ENCODE assay signal across 29 cellular contexts in genomic region chr9:96510258-96510657, GRCh38.
DNase-seq lines count a peak whose midpoint lies in the region; ATAC-seq and TF ChIP-seq lines count a peak whose summit lies in the region.
"Had no signal": no experiment of that assay in that cellular context is flagged by ENCODE, and none has a peak within 500 bp of the region (broad histone marks: within the 10 kb centered on the region; RNA-seq: fewer than 3 reads in every experiment).

No MANE protein-coding gene starts in this region.

- H3K36me3 ChIP-seq in cardiac muscle cell (peaks cover 8% of the 10 kb centered on the region), heart right ventricle (peaks cover 0 to 45% (median 4%) of the 10 kb centered on the region in 9 donors), ascending aorta (peaks cover 4 to 5% of the 10 kb centered on the region in 2 donors), iPS-20b (ENCODE audit: insufficient read depth, low read depth, low read length) (peaks cover 19% of the 10 kb centered on the region), tibial artery (peaks cover 0 to 5% (median 0%) of the 10 kb centered on the region in 3 donors), gastrocnemius medialis (no peaks in the 10 kb centered on the region)
- H3K36me3 ChIP-seq: MG63, vagina had no signal

- ATAC-seq in heart right ventricle (no peak), gastrocnemius medialis (no peak), GM18870 (IDR thresholded peaks at IDR 0.05; ENCODE audit: unreplicated experiment) (no peak)
- ATAC-seq: activated CD8-positive, alpha-beta T cell treated with anti-CD3 and anti-CD28 coated beads for 36 hours; left lobe of liver; stimulated activated memory B cell treated with anti-CD40 and anti-IgM and Interleukin-4, amounts not matched to agents 10 μg/mL and 1 μg/mL and 100 μg/mL, for 72 hours had no signal

- H3K27me3 ChIP-seq in cardiac muscle cell (no peaks in the 10 kb centered on the region), heart right ventricle (no peaks in the 10 kb centered on the region), ascending aorta (no peaks in the 10 kb centered on the region), iPS-20b (ENCODE audit: insufficient read depth, low read length) (no peaks in the 10 kb centered on the region), tibial artery (no peaks in the 10 kb centered on the region), gastrocnemius medialis (no peaks in the 10 kb centered on the region)
- H3K27me3 ChIP-seq: MG63, vagina had no signal

- TF ChIP-seq CTCF in cardiac muscle cell (IDR thresholded peaks at IDR 0.05; ENCODE audit: low read depth, low read length) (no peak), heart right ventricle (IDR thresholded peaks at IDR 0.05) (no peak), ascending aorta (IDR thresholded peaks at IDR 0.05) (no peak), tibial artery (IDR thresholded peaks at IDR 0.05) (no peak), gastrocnemius medialis (IDR thresholded peaks at IDR 0.05 in 4 of 5, conservative IDR thresholded peaks at IDR 0.05 in 1 of 5) (no peak)

- peak overlapping the region; percentile 92 for H3K27ac ChIP-seq in cardiac muscle cell
- peak overlapping the region in 1 of 10 donors; percentile 73 for H3K27ac ChIP-seq in heart right ventricle
- peak overlapping the region; percentile 77 to 85 for H3K27ac ChIP-seq in ascending aorta
- H3K27ac ChIP-seq in iPS-20b (ENCODE audit: low read length), result no peak overlapping the region
- H3K27ac ChIP-seq in tibial artery, result peak overlapping the region; percentile 40 to 74
- no peak overlapping the region for H3K27ac ChIP-seq in gastrocnemius medialis
- H3K27ac ChIP-seq: 22Rv1, epithelial cell of prostate, vagina had no signal

- intact Hi-C loops in heart right ventricle (cut with DNase I) (no loop called here), ascending aorta (cut with DNase I) (no loop called here), tibial artery (cut with DNase I; ENCODE audit: low total_unique reads) (no loop called here), gastrocnemius medialis (cut with DNase I; ENCODE audit: low total_unique reads) (no loop called here)

- DNase-seq in cardiac muscle cell (ENCODE audit: low read depth in 1 of 2, low spot score in 1 of 2) (no peak), heart right ventricle (no peak), ascending aorta (ENCODE audit: low spot score in 2 of 2) (no peak), tibial artery (no peak), gastrocnemius medialis (no peak)
- no peak for DNase-seq in activated naive CD8-positive, alpha-beta T cell treated with anti-CD3 and anti-CD28 coated beads for 36 hours
- DNase-seq: activated CD4-positive, alpha-beta T cell treated with anti-CD3 and anti-CD28 coated beads for 1 hour; activated CD8-positive, alpha-beta T cell treated with anti-CD3 and anti-CD28 coated beads for 36 hours; AML-193; CD4-positive, alpha-beta memory T cell; immature natural killer cell; mesendoderm; MG63; NCI-H1436; NCI-H2107; NCI-H446; NCI-H82; nucleus accumbens; stimulated activated CD4-positive, alpha-beta T cell treated with anti-CD3 and anti-CD28 coated beads, Interleukin-4, amount 100 ng/mL, for 4 hours; T-helper 2 cell had no signal

- no peaks in the 10 kb centered on the region for H3K9me3 Mint-ChIP-seq in activated naive CD8-positive, alpha-beta T cell treated with anti-CD3 and anti-CD28 coated beads for 36 hours
- H3K9me3 Mint-ChIP-seq: activated CD8-positive, alpha-beta T cell treated with anti-CD3 and anti-CD28 coated beads for 36 hours; activated naive CD4-positive, alpha-beta T cell treated with anti-CD3 and anti-CD28 coated beads, Interleukin-2, amount 50 U/mL, for 24 hours; activated T-helper 2 cell treated with anti-CD3 and anti-CD28 coated beads, Interferon-gamma antibody, Interleukin-2, Interleukin-4, amounts not matched to agents 10 μg/mL and 5 μg/mL and 100 μg/mL, durations not matched to agents 14 hours and 24 hours and 36 hours; CD4-positive, alpha-beta memory T cell; immature natural killer cell; stimulated activated memory B cell treated with anti-CD40 and anti-IgM and Interleukin-4, amounts not matched to agents 10 μg/mL and 1 μg/mL and 100 μg/mL, for 72 hours had no signal

- H3K9me3 ChIP-seq in cardiac muscle cell (ENCODE audit: low read depth) (no peaks in the 10 kb centered on the region), heart right ventricle (no peaks in the 10 kb centered on the region), ascending aorta (no peaks in the 10 kb centered on the region), iPS-20b (ENCODE audit: insufficient read depth, low read depth, low read length) (no peaks in the 10 kb centered on the region), tibial artery (no peaks in the 10 kb centered on the region), gastrocnemius medialis (no peaks in the 10 kb centered on the region)
- H3K9me3 ChIP-seq: MG63, vagina had no signal

- TF ChIP-seq POLR2A in gastrocnemius medialis (IDR thresholded peaks at IDR 0.05), result no peak

- H3K4me1 Mint-ChIP-seq in activated naive CD8-positive, alpha-beta T cell treated with anti-CD3 and anti-CD28 coated beads for 36 hours, result peaks cover 4% of the 10 kb centered on the region
- H3K4me1 Mint-ChIP-seq: immature natural killer cell; stimulated activated memory B cell treated with anti-CD40 and anti-IgM and Interleukin-4, amounts not matched to agents 10 μg/mL and 1 μg/mL and 100 μg/mL, for 72 hours had no signal

- no peaks in the 10 kb centered on the region for H3K27me3 Mint-ChIP-seq in activated naive CD8-positive, alpha-beta T cell treated with anti-CD3 and anti-CD28 coated beads for 36 hours
- H3K27me3 Mint-ChIP-seq: activated CD8-positive, alpha-beta T cell treated with anti-CD3 and anti-CD28 coated beads for 36 hours; activated naive CD4-positive, alpha-beta T cell treated with anti-CD3 and anti-CD28 coated beads, Interleukin-2, amount 50 U/mL, for 24 hours; CD4-positive, alpha-beta memory T cell; stimulated activated memory B cell treated with anti-CD40 and anti-IgM and Interleukin-4, amounts not matched to agents 10 μg/mL and 1 μg/mL and 100 μg/mL, for 72 hours had no signal

- 82 to 90% methylated on average over 4 of the region's 4 CpGs for WGBS in heart right ventricle, 2 donors

- in situ Hi-C loops in gastrocnemius medialis (cut with MboI; ENCODE audit: low sequenced_read_pairs in 4 of 4), result no loop called here

- H3K27ac Mint-ChIP-seq in activated naive CD8-positive, alpha-beta T cell treated with anti-CD3 and anti-CD28 coated beads for 36 hours, result no peak overlapping the region
- H3K27ac Mint-ChIP-seq: activated CD8-positive, alpha-beta T cell treated with anti-CD3 and anti-CD28 coated beads for 36 hours; activated T-helper 2 cell treated with anti-CD3 and anti-CD28 coated beads, Interferon-gamma antibody, Interleukin-2, Interleukin-4, amounts not matched to agents 10 μg/mL and 5 μg/mL and 100 μg/mL, durations not matched to agents 14 hours and 24 hours and 36 hours; immature natural killer cell; stimulated activated memory B cell treated with anti-CD40 and anti-IgM and Interleukin-4, amounts not matched to agents 10 μg/mL and 1 μg/mL and 100 μg/mL, for 72 hours had no signal

- H3K4me3 Mint-ChIP-seq in activated naive CD8-positive, alpha-beta T cell treated with anti-CD3 and anti-CD28 coated beads for 36 hours, result no peak overlapping the region
- H3K4me3 Mint-ChIP-seq: activated CD8-positive, alpha-beta T cell treated with anti-CD3 and anti-CD28 coated beads for 36 hours; activated naive CD4-positive, alpha-beta T cell treated with anti-CD3 and anti-CD28 coated beads, Interleukin-2, amount 50 U/mL, for 24 hours; CD4-positive, alpha-beta memory T cell; immature natural killer cell; stimulated activated memory B cell treated with anti-CD40 and anti-IgM and Interleukin-4, amounts not matched to agents 10 μg/mL and 1 μg/mL and 100 μg/mL, for 72 hours had no signal

- peaks cover 23% of the 10 kb centered on the region for H3K4me1 ChIP-seq in cardiac muscle cell (ENCODE audit: low read depth)
- peaks cover 2 to 47% (median 28%) of the 10 kb centered on the region in 9 donors for H3K4me1 ChIP-seq in heart right ventricle
- H3K4me1 ChIP-seq in ascending aorta, result peaks cover 9 to 49% of the 10 kb centered on the region in 2 donors
- peaks cover 9% of the 10 kb centered on the region; the same call in 1 of the 2 replicates for H3K4me1 ChIP-seq in iPS-20b (ENCODE audit: insufficient read depth, low read length)
- H3K4me1 ChIP-seq in tibial artery, result peaks cover 0 to 68% (median 41%) of the 10 kb centered on the region in 4 donors
- H3K4me1 ChIP-seq in gastrocnemius medialis, result no peaks in the 10 kb centered on the region

- H3K9ac ChIP-seq in iPS-20b (ENCODE audit: low read depth, low read length), result peak overlapping the region; percentile 50; the same call in 1 of the 2 replicates

- H3K4me3 ChIP-seq in cardiac muscle cell (no peak overlapping the region), heart right ventricle (no peak overlapping the region), ascending aorta (no peak overlapping the region), iPS-20b (ENCODE audit: low read length) (no peak overlapping the region), tibial artery (no peak overlapping the region), gastrocnemius medialis (no peak overlapping the region)
- H3K4me3 ChIP-seq: MG63, vagina had no signal

- H3K36me3 Mint-ChIP-seq in activated naive CD8-positive, alpha-beta T cell treated with anti-CD3 and anti-CD28 coated beads for 36 hours, result peaks cover 2% of the 10 kb centered on the region

Comparison
In these comparisons a context has a peak if more than half of its experiments do, and no peak if none do; other contexts are left out.
1. H3K27ac ChIP-seq: peak in cardiac muscle cell (single experiment), ascending aorta (2 of 2) and tibial artery (2 of 2); none in iPS-20b (single experiment) and gastrocnemius medialis (0 of 4).